Comparison of ENCODE assay signal across 26 cellular contexts in the genomic region with DNA sequence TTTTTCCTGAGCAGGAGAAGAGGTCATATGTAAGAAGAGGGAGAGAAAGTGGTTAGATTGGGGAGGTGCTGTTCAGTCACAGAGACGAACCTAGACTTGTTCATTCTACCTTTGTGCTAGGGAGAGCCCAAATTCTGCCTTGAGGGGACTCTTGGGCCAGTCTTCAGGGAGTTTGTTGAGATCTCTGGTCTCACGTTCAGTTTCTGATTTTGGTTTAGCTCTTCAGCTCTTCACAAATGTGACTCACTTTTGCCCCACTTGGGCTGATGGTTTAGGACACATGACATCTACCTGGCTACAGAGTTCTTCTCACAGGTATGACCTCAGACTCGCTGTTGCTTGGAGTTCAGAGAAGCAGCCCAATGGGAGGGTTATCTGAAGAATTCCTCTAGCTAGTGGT. TPM values are rescaled to one million over a fixed set of nuclear protein-coding genes. Genes with fewer than 3 reads are reported as not detected.
A peak's percentile ranks its signal among the peaks of the same experiment; 100 is the strongest.
DNase-seq lines count a peak whose midpoint lies in the region; ATAC-seq, FAIRE-seq and TF ChIP-seq lines count a peak whose summit lies in the region.
"Had no signal": no experiment of that assay in that cellular context is flagged by ENCODE, and none has a peak within 500 bp of the region (broad histone marks: within the 10 kb centered on the region; RNA-seq: fewer than 3 reads in every experiment).

No MANE protein-coding gene starts in this region.

- H3K27ac ChIP-seq in foreskin keratinocyte (no peak overlapping the region), mesendoderm (ENCODE audit: low read depth, low read length) (no peak overlapping the region), thyroid gland (no peak overlapping the region)
- H3K27ac ChIP-seq: GM23248 had no signal

- H3K27me3 Mint-ChIP-seq in activated CD4-positive, alpha-beta T cell treated with anti-CD3 and anti-CD28 coated beads for 36 hours: no peaks in the 10 kb centered on the region
- peaks cover 5% of the 10 kb centered on the region for H3K27me3 Mint-ChIP-seq in activated CD4-positive, alpha-beta T cell treated with anti-CD3 and anti-CD28 coated beads, Interleukin-2, amount 10 ng/mL, durations not matched to agents 7 days and 5 days

- no peak for TF ChIP-seq CTCF in foreskin keratinocyte (conservative IDR thresholded peaks at IDR 0.05)
- no peak for TF ChIP-seq CTCF in thyroid gland (IDR thresholded peaks at IDR 0.05)

- no peak overlapping the region for H2BK15ac ChIP-seq in mesendoderm (replicated peaks; ENCODE audit: low read depth)

- POLR2A ChIA-PET in activated CD4-positive, alpha-beta T cell treated with anti-CD3 and anti-CD28 coated beads for 36 hours (lab: Charles Lee): no interaction called here
- POLR2A ChIA-PET in activated CD4-positive, alpha-beta T cell treated with anti-CD3 and anti-CD28 coated beads, Interleukin-2, amount 10 ng/mL, durations not matched to agents 7 days and 5 days (lab: Charles Lee): no interaction called here

- no peak overlapping the region for H3K4me3 Mint-ChIP-seq in activated CD4-positive, alpha-beta T cell treated with anti-CD3 and anti-CD28 coated beads for 36 hours
- no peak overlapping the region for H3K4me3 Mint-ChIP-seq in activated CD4-positive, alpha-beta T cell treated with anti-CD3 and anti-CD28 coated beads, Interleukin-2, amount 10 ng/mL, durations not matched to agents 7 days and 5 days
- H3K4me3 Mint-ChIP-seq: CD14-positive monocyte had no signal

- intact Hi-C loops in activated CD4-positive, alpha-beta T cell treated with anti-CD3 and anti-CD28 coated beads for 36 hours (cut with DNase I, micrococcal nuclease): no loop called here
- intact Hi-C loops in Right ventricle myocardium inferior (cut with DNase I): no loop called here
- intact Hi-C loops in thyroid gland (cut with DNase I): no loop called here

- H3K18ac ChIP-seq in mesendoderm (ENCODE audit: low read length): no peak overlapping the region

- H3K27me3 ChIP-seq in foreskin keratinocyte (peaks cover 15% of the 10 kb centered on the region), mesendoderm (ENCODE audit: insufficient read depth, low read length, poor library complexity) (no peaks in the 10 kb centered on the region), thyroid gland (no peaks in the 10 kb centered on the region)

- H3K4me1 Mint-ChIP-seq in activated CD4-positive, alpha-beta T cell treated with anti-CD3 and anti-CD28 coated beads for 36 hours: no peaks in the 10 kb centered on the region
- no peaks in the 10 kb centered on the region for H3K4me1 Mint-ChIP-seq in activated CD4-positive, alpha-beta T cell treated with anti-CD3 and anti-CD28 coated beads, Interleukin-2, amount 10 ng/mL, durations not matched to agents 7 days and 5 days

- no peak overlapping the region for H3K27ac Mint-ChIP-seq in activated CD4-positive, alpha-beta T cell treated with anti-CD3 and anti-CD28 coated beads for 36 hours
- no peak overlapping the region for H3K27ac Mint-ChIP-seq in activated CD4-positive, alpha-beta T cell treated with anti-CD3 and anti-CD28 coated beads, Interleukin-2, amount 10 ng/mL, durations not matched to agents 7 days and 5 days
- H3K27ac Mint-ChIP-seq: CD14-positive monocyte had no signal

- no peaks in the 10 kb centered on the region for H3K36me3 Mint-ChIP-seq in activated CD4-positive, alpha-beta T cell treated with anti-CD3 and anti-CD28 coated beads for 36 hours (ENCODE audit: low read depth)
- H3K36me3 Mint-ChIP-seq in activated CD4-positive, alpha-beta T cell treated with anti-CD3 and anti-CD28 coated beads, Interleukin-2, amount 10 ng/mL, durations not matched to agents 7 days and 5 days (ENCODE audit: low read depth): peaks cover 5% of the 10 kb centered on the region

- H3K9me3 Mint-ChIP-seq in activated CD4-positive, alpha-beta T cell treated with anti-CD3 and anti-CD28 coated beads for 36 hours (ENCODE audit: low read depth): no peaks in the 10 kb centered on the region
- peaks cover 8% of the 10 kb centered on the region for H3K9me3 Mint-ChIP-seq in activated CD4-positive, alpha-beta T cell treated with anti-CD3 and anti-CD28 coated beads, Interleukin-2, amount 10 ng/mL, durations not matched to agents 7 days and 5 days

- H4K8ac ChIP-seq in mesendoderm (ENCODE audit: low read depth, low read length): no peak overlapping the region

- DNase-seq in activated CD4-positive, alpha-beta T cell treated with anti-CD3 and anti-CD28 coated beads for 36 hours: no peak
- DNase-seq in activated CD4-positive, alpha-beta T cell treated with anti-CD3 and anti-CD28 coated beads, Interleukin-2, amount 10 ng/mL, durations not matched to agents 7 days and 5 days: no peak
- DNase-seq in GM18507 (ENCODE audit: extremely low spot score, insufficient read length, low read depth): no peak
- no peak for DNase-seq in foreskin keratinocyte
- DNase-seq in mesendoderm: no peak
- DNase-seq in Right ventricle myocardium inferior (ENCODE audit: missing footprints): no peak
- DNase-seq in thyroid gland: no peak
- DNase-seq: 8988T, COR-L47, DMS 273 treated with DMSO at 0.1 percent for 48 hours, DND-41, GM23248, HCEC 1CT, KBM-7, NCI-H1105 treated with DMSO at 0.1 percent for 48 hours, NCI-H1694 treated with DMSO at 0.1 percent for 48 hours, NCI-H2107, NCI-H226, NCI-H524, NCI-H82, OCI-M1, SHP77 treated with DMSO at 0.1 percent for 48 hours, SK-N-SH had no signal

- no peak overlapping the region for H2BK120ac ChIP-seq in mesendoderm (ENCODE audit: low read depth, low read length)

- no peak overlapping the region for H2AK5ac ChIP-seq in mesendoderm (ENCODE audit: low read length)

- H3K4me1 ChIP-seq in foreskin keratinocyte (no peaks in the 10 kb centered on the region), mesendoderm (ENCODE audit: control insufficient read depth, low read depth, low read length) (no peaks in the 10 kb centered on the region), thyroid gland (no peaks in the 10 kb centered on the region)

- no peak overlapping the region for H4K5ac ChIP-seq in mesendoderm (ENCODE audit: low read length)

- no peak overlapping the region for H2BK5ac ChIP-seq in mesendoderm (ENCODE audit: low read length)

- H3K4ac ChIP-seq in mesendoderm (ENCODE audit: low read depth, low read length): no peak overlapping the region

- CTCF ChIA-PET in activated CD4-positive, alpha-beta T cell treated with anti-CD3 and anti-CD28 coated beads for 36 hours (lab: Charles Lee): interaction anchor here (0.6 to 1.4 kb wide), 3 partner anchors 14 to 376 kb away, joined by 3 read pairs; no protein-coding TSS in a partner anchor
- CTCF ChIA-PET in activated CD4-positive, alpha-beta T cell treated with anti-CD3 and anti-CD28 coated beads, Interleukin-2, amount 10 ng/mL, durations not matched to agents 7 days and 5 days (lab: Charles Lee): interaction anchor here (0.7 to 4.2 kb wide), 4 partner anchors 12 to 36 kb away, joined by 3 to 17 read pairs (median 6); no protein-coding TSS in a partner anchor

- no peaks in the 10 kb centered on the region for H3K9me3 ChIP-seq in thyroid gland
- H3K9me3 ChIP-seq: SK-N-SH had no signal

- no peaks in the 10 kb centered on the region for H3K79me2 ChIP-seq in mesendoderm (ENCODE audit: control insufficient read depth, insufficient read depth, low read length)

- no peak overlapping the region for H3K4me2 ChIP-seq in mesendoderm (ENCODE audit: low read length)
- H3K4me2 ChIP-seq: SK-N-SH had no signal

- no CpG with 5 or more reads among the region's 3 CpGs for whole genome bisulfite sequencing in mesendoderm (ENCODE audit: extremely low coverage, insufficient coverage, low lambda C conversion rate)
- 96 to 97% methylated on average over 3 of the region's 3 CpGs for WGBS in thyroid gland, 2 donors

- no peak overlapping the region for H3K4me3 ChIP-seq in mesendoderm (ENCODE audit: low read length)
- no peak overlapping the region for H3K4me3 ChIP-seq in thyroid gland (replicated peaks in 1 of 3)
- H3K4me3 ChIP-seq: GM23248 had no signal

- peak; percentile 51 for ATAC-seq in activated CD4-positive, alpha-beta T cell treated with anti-CD3 and anti-CD28 coated beads for 36 hours
- ATAC-seq in HG02610 (IDR thresholded peaks at IDR 0.05; ENCODE audit: unreplicated experiment): peak; percentile 61
- peak; percentile 24 for ATAC-seq in foreskin keratinocyte
- no peak for ATAC-seq in Right ventricle myocardium inferior
- ATAC-seq: HepG2 had no signal

- no peak overlapping the region for H3K23ac ChIP-seq in mesendoderm (ENCODE audit: low read length)

- no peak overlapping the region for H3K9ac ChIP-seq in mesendoderm (ENCODE audit: low read length)
- H3K9ac ChIP-seq: GM23248, SK-N-SH had no signal

- FAIRE-seq in GM18507 (lab: Jason Lieb, UNC): peak; percentile 69
- FAIRE-seq: HepG2 had no signal

- no peaks in the 10 kb centered on the region for H3K36me3 ChIP-seq in mesendoderm (ENCODE audit: control insufficient read depth, insufficient read depth, low read length)
- H3K36me3 ChIP-seq in thyroid gland: no peaks in the 10 kb centered on the region

- TF ChIP-seq POLR2A in thyroid gland (IDR thresholded peaks at IDR 0.05): no peak

- no peak overlapping the region for H3K56ac ChIP-seq in mesendoderm (ENCODE audit: low read length)

- H3K79me1 ChIP-seq in mesendoderm (ENCODE audit: low read length): no peaks in the 10 kb centered on the region

RNA-seq across cellular contexts. Expression of a gene that starts 49.2 kb away (rescaled TPM):
- total RNA-seq in activated CD4-positive, alpha-beta T cell treated with anti-CD3 and anti-CD28 coated beads for 36 hours: 100 to 1,000 TPM; 174 to 190 TPM
- 10 to 100 TPM; 90.8 to 90.9 TPM for total RNA-seq in activated CD4-positive, alpha-beta T cell treated with anti-CD3 and anti-CD28 coated beads, Interleukin-2, amount 10 ng/mL, durations not matched to agents 7 days and 5 days
- total RNA-seq in foreskin keratinocyte (74.8 and 77.5 TPM in 2 replicates), Right ventricle myocardium inferior (67.3 TPM), thyroid gland (10 to 100 TPM; 69.6 to 94.4 (median 75.9) TPM)
- 45.2 and 45.6 TPM in 2 replicates for polyA plus RNA-seq in foreskin keratinocyte
- polyA plus RNA-seq in mesendoderm (2013, experiment 1 of 2): 136 TPM
- polyA plus RNA-seq in mesendoderm (2013, experiment 2 of 2): 135 TPM
